In genomic region chr3:36318584-36319200, GRCh38 we compare ENCODE assay signal across 35 cellular contexts.
DNase-seq lines count a peak whose midpoint lies in the region; ATAC-seq, FAIRE-seq and TF ChIP-seq lines count a peak whose summit lies in the region.
"Had no signal": no experiment of that assay in that cellular context is flagged by ENCODE, and none has a peak within 500 bp of the region (broad histone marks: within the 10 kb centered on the region; RNA-seq: fewer than 3 reads in every experiment).

No MANE protein-coding gene starts in this region.

- intact Hi-C loops in sciatic nerve (cut with DNase I) = no loop called here

- no peaks in the 10 kb centered on the region for H3K27me3 ChIP-seq in bronchial epithelial cell (ENCODE audit: control insufficient read depth, insufficient read depth, low read length)
- H3K27me3 ChIP-seq: adrenal gland, BE2C, esophagus squamous epithelium, Peyer's patch had no signal

- peak; percentile 47 for FAIRE-seq in bronchial epithelial cell (lab: Jason Lieb, UNC)
- FAIRE-seq: endometrium, frontal cortex, GM12892 had no signal

- DNase-seq in bronchial epithelial cell (ENCODE audit: low read depth) = no peak
- peak; percentile 86 for DNase-seq in kidney tubule cell (ENCODE audit: low spot score)
- DNase-seq in sciatic nerve (ENCODE audit: low spot score) = no peak
- no peak for DNase-seq in stimulated activated CD4-positive, alpha-beta T cell treated with anti-CD3 and anti-CD28 coated beads, Interleukin-4, amount 100 ng/mL, for 24 hours
- no peak for DNase-seq in activated effector memory CD4-positive, alpha-beta T cell treated with Interleukin-2 at 50 U/mL for 16 hours
- DNase-seq: ACHN; activated CD4-positive, alpha-beta memory T cell treated with anti-CD3 and anti-CD28 coated beads for 36 hours; activated CD4-positive, alpha-beta T cell treated with anti-CD3 and anti-CD28 coated beads for 1 hour; activated naive CD4-positive, alpha-beta T cell treated with Interleukin-2 at 50 U/mL for 16 hours; activated T-cell treated with anti-CD3 and anti-CD28 coated beads, Interleukin-2, amount 50 U/mL, for 72 hours; adrenal gland; BE2C; CD8-positive, alpha-beta T cell; DMS 273 treated with DMSO at 0.1 percent for 48 hours; dorsolateral prefrontal cortex; esophagus squamous epithelium; hypothalamus; Kasumi-1; midbrain; naive B cell; NCI-H1417 treated with DMSO at 0.1 percent for 48 hours; NCI-H2029 treated with DMSO at 0.1 percent for 48 hours; NCI-H2227 treated with DMSO at 0.1 percent for 48 hours; NCI-H69; Peyer's patch; psoas muscle; SHP77 treated with DMSO at 0.1 percent for 48 hours; stimulated activated naive CD4-positive, alpha-beta T cell had no signal

- peak; percentile 32 for ATAC-seq in GM19397 (IDR thresholded peaks at IDR 0.05; ENCODE audit: unreplicated experiment)
- peak; percentile 45 for ATAC-seq in sciatic nerve
- no peak for ATAC-seq in HG03135 (IDR thresholded peaks at IDR 0.05; ENCODE audit: unreplicated experiment)
- ATAC-seq in GM18519 (IDR thresholded peaks at IDR 0.05; ENCODE audit: low FRiP score, unreplicated experiment) = no peak
- ATAC-seq: activated T-cell treated with anti-CD3 and anti-CD28 coated beads, Interleukin-2, amount 50 U/mL, for 72 hours; CD8-positive, alpha-beta T cell; HCT116; psoas muscle had no signal

- H3K36me3 ChIP-seq in bronchial epithelial cell (ENCODE audit: control insufficient read depth, insufficient read depth, low read length) = no peaks in the 10 kb centered on the region
- H3K36me3 ChIP-seq: adrenal gland, BE2C, esophagus squamous epithelium, Peyer's patch had no signal

- no peak overlapping the region for H3K4me3 ChIP-seq in bronchial epithelial cell (ENCODE audit: low read depth, low read length)
- H3K4me3 ChIP-seq: adrenal gland, dorsolateral prefrontal cortex, esophagus squamous epithelium, Peyer's patch, psoas muscle had no signal

- no peak for TF ChIP-seq CTCF in bronchial epithelial cell (IDR thresholded peaks at IDR 0.05; ENCODE audit: insufficient read depth, low read length, severe bottlenecking)

Comparison
In these comparisons a context has a peak if more than half of its experiments do, and no peak if none do; other contexts are left out.
1. ATAC-seq: peak in GM19397 (single experiment) and sciatic nerve (single experiment); none in HG03135 (single experiment) and GM18519 (single experiment).